Comparison of ENCODE assay signal across 1 cellular context in genomic region chr6:11380549-11380948, GRCh38.
TF ChIP-seq lines count a peak whose summit lies in the region.

No MANE protein-coding gene starts in this region.

TF ChIP-seq in SK-N-SH, 30 proteins besides CTCF, POLR2A, EP300 and RAD21 (continued from another document):
- no peak for TF ChIP-seq POLR2AphosphoS5 (IDR thresholded peaks at IDR 0.05; ENCODE audit: low read depth, low read length)
- no peak for TF ChIP-seq MAX (IDR thresholded peaks at IDR 0.05; ENCODE audit: low read depth)
- TF ChIP-seq PBX3 (IDR thresholded peaks at IDR 0.05), result no peak
- no peak for TF ChIP-seq RXRA (IDR thresholded peaks at IDR 0.05; ENCODE audit: borderline replicate concordance, low read depth)
